In genomic region chr3:112638327-112639020, GRCh38 we compare ENCODE assay signal across 1 cellular context.
TF ChIP-seq lines count a peak whose summit lies in the region.

No MANE protein-coding gene starts in this region.

TF ChIP-seq in SK-N-SH treated with all-trans-retinoic acid at 6 μM for 48 hours, 23 proteins besides CTCF, POLR2A, EP300 and RAD21 (continued from another document):
- TF ChIP-seq ZFP30 (CRISPR knock-in tag; IDR thresholded peaks at IDR 0.05) (no peak), TSHZ2 (CRISPR knock-in tag; IDR thresholded peaks at IDR 0.05) (no peak), ISL1 (CRISPR knock-in tag; IDR thresholded peaks at IDR 0.05) (no peak), BACH2 (CRISPR knock-in tag; IDR thresholded peaks at IDR 0.05; ENCODE audit: borderline replicate concordance) (no peak)
TF ChIP-seq in SK-N-SH treated with all-trans-retinoic acid at 6 μM for 48 hours: peak in this region for 0.
